ENCODE assay signal across 1 cellular context in genomic region chr16:74740795-74741304, GRCh38.
TF ChIP-seq lines count a peak whose summit lies in the region.

No MANE protein-coding gene starts in this region.

TF ChIP-seq in IMR-90, 13 proteins besides CTCF, POLR2A, EP300 and RAD21 (continued from another document):
- TF ChIP-seq MAZ (IDR thresholded peaks at IDR 0.05; ENCODE audit: borderline replicate concordance, low read depth, low read length), result no peak
- TF ChIP-seq ELK1 (IDR thresholded peaks at IDR 0.05; ENCODE audit: borderline replicate concordance, low read depth, low read length), result no peak
- no peak for TF ChIP-seq FOS (IDR thresholded peaks at IDR 0.05; ENCODE audit: low read depth, low read length)
- TF ChIP-seq SMC3 (IDR thresholded peaks at IDR 0.05; ENCODE audit: low read depth, low read length), result no peak
- TF ChIP-seq MXI1 (IDR thresholded peaks at IDR 0.05; ENCODE audit: borderline replicate concordance, low read depth, low read length), result no peak
